19 cellular contexts compared by ENCODE assay signal in the genomic region with DNA sequence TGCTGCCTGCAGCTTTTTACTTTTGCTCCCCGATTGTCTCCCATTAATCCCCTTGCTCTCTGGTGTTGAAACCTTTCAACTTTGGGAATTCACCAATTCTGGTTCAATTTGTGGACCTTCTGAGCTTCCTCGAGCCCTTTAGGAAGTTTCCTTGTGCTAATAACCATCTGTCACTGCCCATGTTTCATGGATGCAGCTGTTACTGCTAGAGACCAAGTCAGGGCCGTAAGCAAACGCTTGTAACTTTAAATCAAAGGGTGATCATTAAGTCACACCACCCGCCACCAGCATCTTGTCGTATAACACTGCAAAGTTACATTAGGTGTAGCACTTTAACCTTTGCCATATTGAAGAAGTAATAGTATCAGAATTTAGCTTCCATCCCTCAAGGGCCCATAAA.
A peak's percentile ranks its signal among the peaks of the same experiment; 100 is the strongest.
DNase-seq lines count a peak whose midpoint lies in the region; ATAC-seq and TF ChIP-seq lines count a peak whose summit lies in the region.
"Had no signal": no experiment of that assay in that cellular context is flagged by ENCODE, and none has a peak within 500 bp of the region (broad histone marks: within the 10 kb centered on the region; RNA-seq: fewer than 3 reads in every experiment).

No MANE protein-coding gene starts in this region.

- DNase-seq in DMS 273 (lab: John Stamatoyannopoulos, UW; ENCODE audit: unreplicated experiment) = peak; percentile 13
- no peak for DNase-seq in DMS 273 treated with DMSO at 0.1 percent for 48 hours (lab: John Stamatoyannopoulos, UW)
- no peak for DNase-seq in glutamatergic neuron
- DNase-seq in nephron progenitor cell = no peak
- no peak for DNase-seq in AG20443 (ENCODE audit: low spot score)
- DNase-seq in COR-L47 (lab: John Stamatoyannopoulos, UW) = no peak
- DNase-seq: BE2C; C1 segment of cervical spinal cord; Caco-2; Calu3; CD4-positive, alpha-beta memory T cell; CD4-positive, CD25-positive, alpha-beta regulatory T cell; CD8-positive, alpha-beta memory T cell; DMS79 treated with DMSO at 0.1 percent for 48 hours; GF-D8 had no signal

- H3K9me3 Mint-ChIP-seq in glutamatergic neuron (ENCODE audit: unreplicated experiment) (peaks cover 10% of the 10 kb centered on the region), nephron progenitor cell (peaks cover 17% of the 10 kb centered on the region)

- ATAC-seq in HG02938 (IDR thresholded peaks at IDR 0.05; ENCODE audit: unreplicated experiment) = peak; percentile 16
- ATAC-seq in HG03354 (IDR thresholded peaks at IDR 0.05; ENCODE audit: poor library complexity, severe bottlenecking, unreplicated experiment) = no peak
- ATAC-seq: A549 had no signal

- peaks cover 18% of the 10 kb centered on the region for H3K4me1 Mint-ChIP-seq in glutamatergic neuron (ENCODE audit: low read depth, unreplicated experiment)
- H3K4me1 Mint-ChIP-seq in nephron progenitor cell = peaks cover 4% of the 10 kb centered on the region
- H3K4me1 Mint-ChIP-seq: CD14-positive monocyte; CD4-positive, alpha-beta memory T cell; CD4-positive, CD25-positive, alpha-beta regulatory T cell; CD8-positive, alpha-beta memory T cell had no signal

- no peaks in the 10 kb centered on the region for H3K27me3 Mint-ChIP-seq in glutamatergic neuron (ENCODE audit: unreplicated experiment)
- peaks cover 11% of the 10 kb centered on the region for H3K27me3 Mint-ChIP-seq in nephron progenitor cell (ENCODE audit: low read depth, poor library complexity)

- H3K27ac Mint-ChIP-seq in glutamatergic neuron (ENCODE audit: unreplicated experiment) = peak overlapping the region; percentile 84
- H3K27ac Mint-ChIP-seq in nephron progenitor cell = peak overlapping the region; percentile 87
- H3K27ac Mint-ChIP-seq: CD14-positive monocyte; CD4-positive, alpha-beta memory T cell; CD4-positive, CD25-positive, alpha-beta regulatory T cell; CD8-positive, alpha-beta memory T cell had no signal

- peaks cover 5% of the 10 kb centered on the region for H3K36me3 Mint-ChIP-seq in glutamatergic neuron (ENCODE audit: unreplicated experiment)
- no peaks in the 10 kb centered on the region for H3K36me3 Mint-ChIP-seq in nephron progenitor cell (ENCODE audit: low read depth)
- H3K36me3 Mint-ChIP-seq: CD14-positive monocyte; CD4-positive, alpha-beta memory T cell; CD4-positive, CD25-positive, alpha-beta regulatory T cell; CD8-positive, alpha-beta memory T cell had no signal

- no peak for TF ChIP-seq CTCF in glutamatergic neuron (IDR thresholded peaks at IDR 0.05; ENCODE audit: partially characterized antibody, unreplicated experiment)
- TF ChIP-seq CTCF in nephron progenitor cell (IDR thresholded peaks at IDR 0.05) = no peak

- peak overlapping the region; percentile 50 for H3K4me3 Mint-ChIP-seq in glutamatergic neuron (ENCODE audit: unreplicated experiment)
- H3K4me3 Mint-ChIP-seq in nephron progenitor cell = no peak overlapping the region
- H3K4me3 Mint-ChIP-seq: CD14-positive monocyte; CD4-positive, alpha-beta memory T cell; CD4-positive, CD25-positive, alpha-beta regulatory T cell; CD8-positive, alpha-beta memory T cell had no signal
